ENCODE assay signal across 9 cellular contexts in genomic region chr6:33126101-33126714, GRCh38. TPM values are rescaled to one million over a fixed set of nuclear protein-coding genes. Genes with fewer than 3 reads are reported as not detected.
DNase-seq lines count a peak whose midpoint lies in the region; ATAC-seq and TF ChIP-seq lines count a peak whose summit lies in the region.
"Had no signal": no experiment of that assay in that cellular context is flagged by ENCODE, and none has a peak within 500 bp of the region (broad histone marks: within the 10 kb centered on the region; RNA-seq: fewer than 3 reads in every experiment).

No MANE protein-coding gene starts in this region.

- DNase-seq in MM.1S, result peak; percentile 67
- DNase-seq in activated CD4-positive, alpha-beta T cell treated with anti-CD3 and anti-CD28 coated beads for 1 hour, result peak; percentile 27
- DNase-seq in colonic mucosa, result peak; percentile 72
- peak; percentile 73 for DNase-seq in lung (ENCODE audit: low spot score)
- DNase-seq in stimulated activated CD8-positive, alpha-beta memory T cell treated with anti-CD3 and anti-CD28 coated beads, Interleukin-4, amount 100 ng/mL, for 48 hours, result peak; percentile 89

- no peaks in the 10 kb centered on the region for H3K79me2 ChIP-seq in DOHH2 (ENCODE audit: control insufficient read depth, low read length)
- H3K79me2 ChIP-seq in MM.1S (ENCODE audit: low read length), result no peaks in the 10 kb centered on the region

- no peak overlapping the region for H3K4me3 ChIP-seq in DOHH2 (ENCODE audit: low read length)
- no peak overlapping the region for H3K4me3 ChIP-seq in MM.1S (ENCODE audit: low read length)
- no peak overlapping the region for H3K4me3 ChIP-seq in colonic mucosa
- H3K4me3 ChIP-seq in lung, result no peak overlapping the region
- H3K4me3 ChIP-seq: suprapubic skin had no signal

- H3K9ac ChIP-seq in MM.1S (ENCODE audit: low read length), result no peak overlapping the region
- no peak overlapping the region for H3K9ac ChIP-seq in colonic mucosa (ENCODE audit: low read depth in 2 of 2, low read length in 2 of 2)

- no peak for ATAC-seq in lung (ENCODE audit: insufficient read depth, low FRiP score)
- no peak for ATAC-seq in GM18505 (IDR thresholded peaks at IDR 0.05; ENCODE audit: unreplicated experiment)
- ATAC-seq in HG03378 (IDR thresholded peaks at IDR 0.05; ENCODE audit: unreplicated experiment), result no peak

- H3K4me2 ChIP-seq in DOHH2 (ENCODE audit: low read length) (no peak overlapping the region), MM.1S (ENCODE audit: low read depth, low read length) (no peak overlapping the region)

- 42 to 69% methylated on average over 5 of the region's 5 CpGs for WGBS in lung, 2 donors

- no peaks in the 10 kb centered on the region for H3K36me3 ChIP-seq in DOHH2 (ENCODE audit: control insufficient read depth, low read length)
- no peaks in the 10 kb centered on the region for H3K36me3 ChIP-seq in MM.1S (replicated peaks; ENCODE audit: insufficient read depth, low read length)
- no peaks in the 10 kb centered on the region for H3K36me3 ChIP-seq in colonic mucosa
- H3K36me3 ChIP-seq in lung (ENCODE audit: control insufficient read depth in 2 of 2, insufficient read depth in 2 of 2, low read length in 2 of 2), result no peaks in the 10 kb centered on the region
- H3K36me3 ChIP-seq: suprapubic skin had no signal

- TF ChIP-seq CTCF in DOHH2 (IDR thresholded peaks at IDR 0.05; ENCODE audit: low read depth, low read length, poor library complexity, severe bottlenecking) (peak; percentile 86), MM.1S (IDR thresholded peaks at IDR 0.05; ENCODE audit: low read length) (peak; percentile 84), colonic mucosa (IDR thresholded peaks at IDR 0.05) (peak; percentile 52), lung (IDR thresholded peaks at IDR 0.05; ENCODE audit: control extremely low read depth, extremely low read depth) (peak; percentile 33)

- no peaks in the 10 kb centered on the region for H4K20me1 ChIP-seq in DOHH2 (ENCODE audit: control insufficient read depth, insufficient read depth, low read depth, low read length)
- no peaks in the 10 kb centered on the region for H4K20me1 ChIP-seq in MM.1S (ENCODE audit: insufficient read depth, low read length)

- H3K9me3 ChIP-seq in DOHH2 (ENCODE audit: control insufficient read depth, insufficient read depth, low read length) (peaks cover 11% of the 10 kb centered on the region), MM.1S (replicated peaks; ENCODE audit: insufficient read depth, low read length) (no peaks in the 10 kb centered on the region), colonic mucosa (no peaks in the 10 kb centered on the region), lung (ENCODE audit: control insufficient read depth in 2 of 2, insufficient read depth in 1 of 2, low read length in 1 of 2) (no peaks in the 10 kb centered on the region)
- H3K9me3 ChIP-seq: suprapubic skin had no signal

- intact Hi-C loops in colonic mucosa (cut with DNase I), result no loop called here

- H3F3A ChIP-seq in DOHH2 (ENCODE audit: control insufficient read depth, insufficient read depth) (no peaks in the 10 kb centered on the region), MM.1S (ENCODE audit: insufficient read depth, low read length) (no peaks in the 10 kb centered on the region)

- no peaks in the 10 kb centered on the region for H3K4me1 ChIP-seq in DOHH2 (ENCODE audit: control insufficient read depth, low read length)
- peaks cover 4% of the 10 kb centered on the region; the same call in 1 of the 2 replicates for H3K4me1 ChIP-seq in MM.1S (ENCODE audit: low read length)
- H3K4me1 ChIP-seq in colonic mucosa, result no peaks in the 10 kb centered on the region
- no peaks in the 10 kb centered on the region for H3K4me1 ChIP-seq in lung (ENCODE audit: control insufficient read depth in 2 of 2, insufficient read depth in 2 of 2, low read length in 2 of 2)
- H3K4me1 ChIP-seq: suprapubic skin had no signal

- H3K27ac ChIP-seq in DOHH2 (ENCODE audit: low read depth, low read length), result no peak overlapping the region
- H3K27ac ChIP-seq in MM.1S (ENCODE audit: low read length), result no peak overlapping the region
- no peak overlapping the region for H3K27ac ChIP-seq in colonic mucosa
- no peak overlapping the region for H3K27ac ChIP-seq in lung (ENCODE audit: low read depth in 1 of 2, low read length in 1 of 2)
- H3K27ac ChIP-seq: suprapubic skin had no signal

- no peak overlapping the region for H2AFZ ChIP-seq in MM.1S (ENCODE audit: low read length)

- TF ChIP-seq POLR2A in GM18505 (IDR thresholded peaks at IDR 0.05; ENCODE audit: borderline replicate concordance, extremely low read depth, insufficient read depth, insufficient read length), result no peak

- no peaks in the 10 kb centered on the region for H3K9me2 ChIP-seq in DOHH2 (replicated peaks; ENCODE audit: control insufficient read depth, low read length)
- H3K9me2 ChIP-seq in MM.1S (replicated peaks; ENCODE audit: insufficient read depth, low read length), result no peaks in the 10 kb centered on the region

- H3K27me3 ChIP-seq in DOHH2 (ENCODE audit: control insufficient read depth, low read length) (peaks cover 6% of the 10 kb centered on the region), MM.1S (replicated peaks; ENCODE audit: insufficient read depth, low read length) (0 out of 2 replicates have a peak, but pooled peaks cover 8% of the 10 kb centered on the region), colonic mucosa (no peaks in the 10 kb centered on the region), lung (ENCODE audit: control insufficient read depth, insufficient read depth) (no peaks in the 10 kb centered on the region)

RNA-seq across cellular contexts. Expression of gene HLA-DPB1, which starts 50.4 kb away (rescaled TPM):
- total RNA-seq in colonic mucosa (10 to 100 TPM; 21.3 to 53.5 TPM), lung (100 to 1,000 TPM in 1 of 2 donors, 10 to 100 TPM in 1; 69.8 to 235 TPM)
- polyA plus RNA-seq in lung, result 100 to 1,000 TPM; 170 to 240 TPM

RNA-seq across cellular contexts. Expression of gene HLA-DPA1, which starts 52.8 kb away (rescaled TPM):
- total RNA-seq in colonic mucosa (10 to 100 TPM; 18.7 to 58.7 TPM), lung (100 to 1,000 TPM in 1 of 2 donors, 10 to 100 TPM in 1; 96.2 to 321 TPM)
- 100 to 1,000 TPM; 105 to 184 TPM for polyA plus RNA-seq in lung

Comparison
In these comparisons a context has a peak if more than half of its experiments do, and no peak if none do; other contexts are left out.
1. CTCF ChIP-seq: peak in every context shown above with its lines; median percentile 86 in DOHH2; 84 in MM.1S; 52 in colonic mucosa; 33 in lung.
2. DNase-seq: peak in every context shown above with its lines; median percentile 89 in stimulated activated CD8-positive, alpha-beta memory T cell treated with anti-CD3 and anti-CD28 coated beads, Interleukin-4, amount 100 ng/mL, for 48 hours; 73 in lung; 72 in colonic mucosa; 67 in MM.1S; 27 in activated CD4-positive, alpha-beta T cell treated with anti-CD3 and anti-CD28 coated beads for 1 hour.